Comparison of ENCODE assay signal across 13 cellular contexts in the genomic region with DNA sequence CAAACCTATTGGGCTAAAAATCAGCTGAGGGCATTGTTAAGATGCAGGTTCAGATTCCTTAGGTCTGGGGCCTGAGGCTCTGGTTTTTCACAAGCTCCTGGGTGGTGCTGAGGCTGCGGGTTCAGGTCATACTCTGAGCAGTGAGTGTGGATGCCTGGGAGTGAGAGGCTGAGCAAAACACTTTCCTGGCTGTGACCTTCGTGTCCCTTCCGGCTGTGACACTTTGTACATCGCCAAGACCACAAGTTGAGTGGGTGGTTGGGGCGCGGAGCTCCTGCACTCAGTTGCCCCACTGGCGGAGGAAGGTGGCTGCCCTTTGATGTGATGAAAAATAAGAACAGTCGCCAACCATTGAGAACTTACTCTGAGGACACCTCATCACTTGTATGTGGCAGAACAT. TPM values are rescaled to one million over a fixed set of nuclear protein-coding genes. Genes with fewer than 3 reads are reported as not detected.
DNase-seq lines count a peak whose midpoint lies in the region; ATAC-seq and TF ChIP-seq lines count a peak whose summit lies in the region.
"Had no signal": no experiment of that assay in that cellular context is flagged by ENCODE, and none has a peak within 500 bp of the region (broad histone marks: within the 10 kb centered on the region; RNA-seq: fewer than 3 reads in every experiment).

No MANE protein-coding gene starts in this region.

- H3K27ac ChIP-seq in CD4-positive, alpha-beta T cell (ENCODE audit: low read depth, low read length) = peak overlapping the region; percentile 79
- H3K27ac ChIP-seq in skeletal muscle tissue (ENCODE audit: low read depth, low read length) = peak overlapping the region; percentile 97
- H3K27ac ChIP-seq: C4-2B had no signal

- no peaks in the 10 kb centered on the region for H3K9me3 ChIP-seq in CD4-positive, alpha-beta T cell (ENCODE audit: control insufficient read depth, low read length)
- no peaks in the 10 kb centered on the region for H3K9me3 ChIP-seq in skeletal muscle tissue (ENCODE audit: control insufficient read depth in 3 of 3, low read length in 3 of 3)

- no peak for TF ChIP-seq CTCF in CD4-positive, alpha-beta T cell (IDR thresholded peaks at IDR 0.05)

- peaks cover 81% of the 10 kb centered on the region for H3K4me1 Mint-ChIP-seq in CD4-positive, alpha-beta T cell (ENCODE audit: low read depth)
- peaks cover 77% of the 10 kb centered on the region for H3K4me1 Mint-ChIP-seq in activated CD4-positive, alpha-beta memory T cell treated with anti-CD3 and anti-CD28 coated beads for 36 hours (ENCODE audit: low read depth)
- peaks cover 58 to 64% of the 10 kb centered on the region in 2 donors for H3K4me1 Mint-ChIP-seq in effector memory CD8-positive, alpha-beta T cell (ENCODE audit: low read depth in 2 of 2)

- intact Hi-C loops in CD4-positive, alpha-beta T cell (cut with DNase I, micrococcal nuclease) = loop anchor here (2.0 to 10.0 kb wide), 2 partner anchors 72 to 1124 kb away; no protein-coding TSS in a partner anchor
- intact Hi-C loops in activated CD4-positive, alpha-beta memory T cell treated with anti-CD3 and anti-CD28 coated beads for 36 hours (cut with micrococcal nuclease) = loop anchor here (2.0 to 5.0 kb wide), 4 partner anchors 58 to 862 kb away; no protein-coding TSS in a partner anchor

- peak; percentile 42 for ATAC-seq in CD4-positive, alpha-beta T cell (ENCODE audit: poor library complexity)
- ATAC-seq in effector memory CD8-positive, alpha-beta T cell (replicated peaks) = peak; percentile 31
- no peak for ATAC-seq in GM21423 (IDR thresholded peaks at IDR 0.05; ENCODE audit: unreplicated experiment)

- no peak overlapping the region for H3K4me3 ChIP-seq in skeletal muscle tissue (ENCODE audit: low read length in 3 of 3)

- H3K9me3 Mint-ChIP-seq in CD4-positive, alpha-beta T cell = no peaks in the 10 kb centered on the region
- no peaks in the 10 kb centered on the region for H3K9me3 Mint-ChIP-seq in activated CD4-positive, alpha-beta memory T cell treated with anti-CD3 and anti-CD28 coated beads for 36 hours
- no peaks in the 10 kb centered on the region for H3K9me3 Mint-ChIP-seq in effector memory CD8-positive, alpha-beta T cell

- no peaks in the 10 kb centered on the region for H3K27me3 Mint-ChIP-seq in CD4-positive, alpha-beta T cell
- H3K27me3 Mint-ChIP-seq in activated CD4-positive, alpha-beta memory T cell treated with anti-CD3 and anti-CD28 coated beads for 36 hours = no peaks in the 10 kb centered on the region
- H3K27me3 Mint-ChIP-seq in effector memory CD8-positive, alpha-beta T cell = no peaks in the 10 kb centered on the region

- POLR2A ChIA-PET in CD4-positive, alpha-beta T cell (lab: Charles Lee) = interaction anchor here (1.0 to 18.9 kb wide), 14 partner anchors 8 to 214 kb away, joined by 3 to 668 read pairs (median 8); a partner anchor contains a TSS
- POLR2A ChIA-PET in activated CD4-positive, alpha-beta memory T cell treated with anti-CD3 and anti-CD28 coated beads for 36 hours (lab: Charles Lee) = interaction anchor here (0.5 to 5.7 kb wide), 10 partner anchors 9 to 122 kb away, joined by 3 to 104 read pairs (median 5); a partner anchor contains a TSS

- H3K27ac Mint-ChIP-seq in CD4-positive, alpha-beta T cell = peak overlapping the region; percentile 94
- H3K27ac Mint-ChIP-seq in activated CD4-positive, alpha-beta memory T cell treated with anti-CD3 and anti-CD28 coated beads for 36 hours = peak overlapping the region; percentile 90
- peak overlapping the region; percentile 95 to 100 for H3K27ac Mint-ChIP-seq in effector memory CD8-positive, alpha-beta T cell

- H3K4me3 Mint-ChIP-seq in CD4-positive, alpha-beta T cell = peak overlapping the region; percentile 68
- H3K4me3 Mint-ChIP-seq in activated CD4-positive, alpha-beta memory T cell treated with anti-CD3 and anti-CD28 coated beads for 36 hours = peak overlapping the region; percentile 56
- H3K4me3 Mint-ChIP-seq in effector memory CD8-positive, alpha-beta T cell = peak overlapping the region; percentile 83 to 90

- no peak overlapping the region for H3K9ac ChIP-seq in skeletal muscle tissue (ENCODE audit: low read depth in 1 of 3, low read length in 3 of 3)

- peaks cover 4% of the 10 kb centered on the region for H3K36me3 Mint-ChIP-seq in CD4-positive, alpha-beta T cell (ENCODE audit: low read depth)
- no peaks in the 10 kb centered on the region for H3K36me3 Mint-ChIP-seq in activated CD4-positive, alpha-beta memory T cell treated with anti-CD3 and anti-CD28 coated beads for 36 hours
- H3K36me3 Mint-ChIP-seq in effector memory CD8-positive, alpha-beta T cell (ENCODE audit: insufficient read depth) = peaks cover 33% of the 10 kb centered on the region

- H3K4me1 ChIP-seq in skeletal muscle tissue (ENCODE audit: control insufficient read depth in 3 of 3, insufficient read depth in 3 of 3, low read length in 3 of 3) = peaks cover 66 to 78% (median 76%) of the 10 kb centered on the region in 3 donors

- no peaks in the 10 kb centered on the region for H3K36me3 ChIP-seq in skeletal muscle tissue (ENCODE audit: control insufficient read depth in 3 of 3, insufficient read depth in 3 of 3, low read length in 3 of 3)

- peak in 3 of 10 experiments; percentile 44 to 66 (median 54) for DNase-seq in CD4-positive, alpha-beta T cell
- peak; percentile 90 for DNase-seq in activated CD4-positive, alpha-beta memory T cell treated with anti-CD3 and anti-CD28 coated beads for 36 hours
- peak; percentile 51 to 55 (median 52) for DNase-seq in effector memory CD8-positive, alpha-beta T cell
- no peak for DNase-seq in DMS53 treated with DMSO at 0.1 percent for 48 hours (lab: John Stamatoyannopoulos, UW; ENCODE audit: unreplicated experiment)
- no peak for DNase-seq in superior temporal gyrus (ENCODE audit: extremely low spot score)
- DNase-seq in midbrain (lab: John Stamatoyannopoulos, UW) = no peak
- DNase-seq: foreskin melanocyte had no signal

- CTCF ChIA-PET in CD4-positive, alpha-beta T cell (lab: Charles Lee) = interaction anchor here (0.6 to 11.6 kb wide), 6 partner anchors 8 to 213 kb away, joined by 3 to 147 read pairs (median 8); a partner anchor contains a TSS
- CTCF ChIA-PET in activated CD4-positive, alpha-beta memory T cell treated with anti-CD3 and anti-CD28 coated beads for 36 hours (lab: Charles Lee) = interaction anchor here (0.9 to 16.3 kb wide), 14 partner anchors 8 to 186 kb away, joined by 3 to 392 read pairs (median 4); a partner anchor contains a TSS

- no peaks in the 10 kb centered on the region for H3K27me3 ChIP-seq in CD4-positive, alpha-beta T cell (ENCODE audit: control insufficient read depth, insufficient read depth, low read length)
- no peaks in the 10 kb centered on the region for H3K27me3 ChIP-seq in skeletal muscle tissue (ENCODE audit: control insufficient read depth in 3 of 3, insufficient read depth in 3 of 3, low read length in 3 of 3)

RNA-seq across cellular contexts. Expression of a gene that starts 24.8 kb away (rescaled TPM):
- total RNA-seq in CD4-positive, alpha-beta T cell = 100 to 1,000 TPM; 170 to 180 TPM
- 100 to 1,000 TPM; 137 to 145 TPM for total RNA-seq in activated CD4-positive, alpha-beta memory T cell treated with anti-CD3 and anti-CD28 coated beads for 36 hours
- total RNA-seq in skeletal muscle tissue = 1.0 TPM
- total RNA-seq: astrocyte, M059J had no signal

RNA-seq across cellular contexts. Expression of a gene that starts 39.0 kb away (rescaled TPM):
- total RNA-seq in CD4-positive, alpha-beta T cell = 1 to 10 TPM; 3.0 to 4.2 TPM
- 10 to 100 TPM; 14.5 to 15.2 TPM for total RNA-seq in activated CD4-positive, alpha-beta memory T cell treated with anti-CD3 and anti-CD28 coated beads for 36 hours
- not detected for total RNA-seq in skeletal muscle tissue
- total RNA-seq: astrocyte, M059J, subcutaneous adipose tissue had no signal

Comparison
In these comparisons a context has a peak if more than half of its experiments do, and no peak if none do; other contexts are left out.
1. DNase-seq: peak in activated CD4-positive, alpha-beta memory T cell treated with anti-CD3 and anti-CD28 coated beads for 36 hours (single experiment) and effector memory CD8-positive, alpha-beta T cell (3 of 3); none in DMS53 treated with DMSO at 0.1 percent for 48 hours (single experiment), superior temporal gyrus (single experiment) and midbrain (single experiment).
2. RNA of a gene that starts 24.8 kb away (total RNA-seq): 170 to 180 TPM in CD4-positive, alpha-beta T cell and 137 to 145 TPM in activated CD4-positive, alpha-beta memory T cell treated with anti-CD3 and anti-CD28 coated beads for 36 hours; 1.0 TPM in skeletal muscle tissue (single experiment); every median in the first group is over 10 times any median in the second.
3. Peak in every context shown above with its lines, with median percentiles within 50 percentile points of each other: H3K27ac Mint-ChIP-seq and H3K4me3 Mint-ChIP-seq.